ENCODE assay signal across 21 cellular contexts in genomic region chr14:63555572-63555971, GRCh38.
"Had no signal": no experiment of that assay in that cellular context is flagged by ENCODE, and none has a peak within 500 bp of the region (broad histone marks: within the 10 kb centered on the region; RNA-seq: fewer than 3 reads in every experiment).

No MANE protein-coding gene starts in this region.

- DNase-seq: activated CD4-positive, CD25-positive, alpha-beta regulatory T cell treated with anti-CD3 and anti-CD28 coated beads, Interleukin-2, amount 50 U/mL, for 72 hours; activated CD8-positive, alpha-beta T cell treated with anti-CD3 and anti-CD28 coated beads for 36 hours; amygdala; caudate nucleus; cortex of kidney; effector memory CD8-positive, alpha-beta T cell; erythroblast; gastrocnemius medialis; glutamatergic neuron; left lung; lower lobe of right lung; mesenchymal stem cell; natural killer cell; occipital lobe; psoas muscle; stomach; T-helper 2 cell; thyroid gland; upper lobe of left lung had no signal

- H3K36me3 Mint-ChIP-seq: natural killer cell, neural progenitor cell had no signal

- H3K9me3 Mint-ChIP-seq: activated T-helper 2 cell treated with anti-CD3 and anti-CD28 coated beads, Interferon-gamma antibody, Interleukin-2, Interleukin-4, amounts not matched to agents 10 μg/mL and 5 μg/mL and 100 μg/mL, durations not matched to agents 14 hours and 24 hours and 36 hours; effector memory CD8-positive, alpha-beta T cell; natural killer cell; neural progenitor cell had no signal

- H3K27ac Mint-ChIP-seq: activated CD8-positive, alpha-beta T cell treated with anti-CD3 and anti-CD28 coated beads for 36 hours; activated T-helper 2 cell treated with anti-CD3 and anti-CD28 coated beads, Interferon-gamma antibody, Interleukin-2, Interleukin-4, amounts not matched to agents 10 μg/mL and 5 μg/mL and 100 μg/mL, durations not matched to agents 14 hours and 24 hours and 36 hours; effector memory CD8-positive, alpha-beta T cell; natural killer cell; neural progenitor cell had no signal

- H3K4me1 Mint-ChIP-seq: natural killer cell, neural progenitor cell had no signal

- ATAC-seq: activated CD8-positive, alpha-beta T cell treated with anti-CD3 and anti-CD28 coated beads for 36 hours; effector memory CD8-positive, alpha-beta T cell; gastrocnemius medialis; left lung; lower lobe of right lung; natural killer cell; psoas muscle had no signal

- H3K4me3 Mint-ChIP-seq: activated CD8-positive, alpha-beta T cell treated with anti-CD3 and anti-CD28 coated beads for 36 hours; effector memory CD8-positive, alpha-beta T cell; natural killer cell; neural progenitor cell had no signal

- H3K27me3 Mint-ChIP-seq: activated CD8-positive, alpha-beta T cell treated with anti-CD3 and anti-CD28 coated beads for 36 hours had no signal
